ENCODE assay signal across 23 cellular contexts in the genomic region with DNA sequence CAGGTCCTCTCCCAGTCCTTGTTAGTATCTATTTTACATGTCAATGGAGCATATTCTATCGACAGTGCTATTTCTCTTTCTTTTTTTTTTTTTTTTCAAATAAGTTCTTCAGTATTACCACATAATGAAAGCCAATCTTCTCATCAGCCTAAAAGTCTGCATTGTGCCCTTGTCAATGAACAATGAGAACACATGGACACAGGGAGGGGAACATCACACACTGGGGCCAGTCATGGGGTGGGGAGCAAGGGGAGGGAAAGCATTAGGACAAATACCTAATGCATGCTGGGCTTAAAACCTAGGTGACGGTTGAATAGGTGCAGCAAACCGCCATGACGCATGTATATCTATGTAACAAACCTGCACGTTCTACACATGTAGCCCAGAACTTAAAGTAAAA. TPM values are rescaled to one million over a fixed set of nuclear protein-coding genes. Genes with fewer than 3 reads are reported as not detected.
"Had no signal": no experiment of that assay in that cellular context is flagged by ENCODE, and none has a peak within 500 bp of the region (broad histone marks: within the 10 kb centered on the region; RNA-seq: fewer than 3 reads in every experiment).

No MANE protein-coding gene starts in this region.

- DNase-seq: Karpas-422; KG1; MG63; NCI-H1092; NCI-H1105 treated with DMSO at 0.1 percent for 48 hours; NCI-H1417 treated with DMSO at 0.1 percent for 48 hours; NCI-H146; NCI-H1694 treated with DMSO at 0.1 percent for 48 hours; NCI-H1930; NCI-H2081 treated with DMSO at 0.1 percent for 48 hours; NCI-H2171; NCI-H226; NCI-H446; NCI-H510A; NCI-H524 treated with DMSO at 0.1 percent for 48 hours; NCI-H69; NCI-H774; NK-92 treated with Interleukin-12 subunit alpha and Interleukin-12 subunit beta, amount 100 ng/mL, for 24 hours; PC-3; SHP77 had no signal

- ATAC-seq: Panc1, PC-3 had no signal

RNA-seq across cellular contexts. Expression of gene TEX48, which starts 47.7 kb away (rescaled TPM):
- total RNA-seq: HT-29, OCI-LY7 had no signal
